Comparison of ENCODE assay signal across 8 cellular contexts in the genomic region with DNA sequence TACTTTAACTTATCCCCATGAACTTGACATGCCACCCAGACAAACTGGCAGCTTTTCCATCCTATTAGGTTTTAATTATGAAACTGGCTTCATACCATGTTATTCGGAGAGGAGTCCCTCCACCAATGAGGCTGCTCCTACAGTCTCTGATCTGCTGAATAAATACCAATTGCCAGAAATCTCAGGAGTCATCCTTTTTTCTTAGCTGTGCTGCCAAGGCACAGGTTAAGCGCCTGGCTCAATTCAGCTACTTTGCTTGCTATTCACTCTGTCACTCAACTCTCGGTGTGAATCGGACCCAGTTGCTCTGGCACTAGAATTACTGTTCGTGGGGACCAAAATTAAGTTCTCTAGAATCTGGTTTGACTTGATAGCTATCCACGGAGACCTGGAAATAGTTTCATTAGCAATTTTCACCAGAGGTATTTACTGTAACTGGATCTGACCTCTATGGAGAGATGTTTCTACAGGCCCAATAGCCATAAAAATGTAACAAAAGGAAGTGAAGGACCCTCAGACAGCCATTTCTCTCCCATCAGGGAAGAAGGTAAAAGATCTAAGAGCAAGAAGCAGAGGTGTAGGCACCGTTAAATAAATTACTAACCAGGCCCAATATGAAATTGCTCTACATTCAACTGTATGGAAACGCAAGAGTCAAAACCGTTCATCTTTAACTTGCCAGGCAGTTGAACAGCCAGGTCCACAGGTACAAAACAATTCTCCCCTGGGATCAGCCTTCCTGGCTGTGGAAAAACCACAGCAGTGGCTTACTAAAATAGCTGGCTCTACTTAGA. TPM values are rescaled to one million over a fixed set of nuclear protein-coding genes. Genes with fewer than 3 reads are reported as not detected.
DNase-seq lines count a peak whose midpoint lies in the region; ATAC-seq, FAIRE-seq and TF ChIP-seq lines count a peak whose summit lies in the region.

No MANE protein-coding gene starts in this region.

- H3K9me3 ChIP-seq in DND-41 (ENCODE audit: insufficient read depth, low read length, severe bottlenecking) (no peaks in the 10 kb centered on the region), OCI-LY1 (ENCODE audit: low read length) (no peaks in the 10 kb centered on the region)

- intact Hi-C loops in dorsolateral prefrontal cortex (cut with DNase I) = no loop called here

- no peaks in the 10 kb centered on the region for H3K9me3 Mint-ChIP-seq in osteocyte (ENCODE audit: unreplicated experiment)

- peak overlapping the region; percentile 100 for H3K27ac Mint-ChIP-seq in osteocyte (ENCODE audit: unreplicated experiment)

- no peak for TF ChIP-seq CTCF in DND-41 (IDR thresholded peaks at IDR 0.05; ENCODE audit: borderline replicate concordance, extremely low read depth, low read length, poor library complexity, severe bottlenecking)
- no peak for TF ChIP-seq CTCF in OCI-LY1 (IDR thresholded peaks at IDR 0.05; ENCODE audit: low read length)
- TF ChIP-seq CTCF in dorsolateral prefrontal cortex (IDR thresholded peaks at IDR 0.05 in 54 of 56, conservative IDR thresholded peaks at IDR 0.05 in 2 of 56; ENCODE audit: low read depth in 1 of 56, partially characterized antibody in 56 of 56) = no peak
- TF ChIP-seq CTCF in osteocyte (IDR thresholded peaks at IDR 0.05) = no peak

- peaks cover 46% of the 10 kb centered on the region for H3K36me3 ChIP-seq in DND-41 (ENCODE audit: insufficient read depth, low read length)
- H3K36me3 ChIP-seq in OCI-LY1 (ENCODE audit: insufficient read depth, low read length) = peaks cover 53% of the 10 kb centered on the region

- peak overlapping the region; percentile 12 for H3K9ac ChIP-seq in DND-41 (ENCODE audit: low read depth, low read length)
- H3K9ac ChIP-seq in OCI-LY1 (ENCODE audit: low read length) = peak overlapping the region; percentile 99

- H3K4me3 Mint-ChIP-seq in osteocyte (ENCODE audit: unreplicated experiment) = peak overlapping the region; percentile 16

- H4K20me1 ChIP-seq in DND-41 (ENCODE audit: insufficient read depth, low read length) (peaks cover 23% of the 10 kb centered on the region; the same call in 1 of the 2 replicates), OCI-LY1 (ENCODE audit: insufficient read depth, low read length) (no peaks in the 10 kb centered on the region)

- H3K27me3 ChIP-seq in DND-41 (ENCODE audit: insufficient read depth, low read length, poor library complexity) (no peaks in the 10 kb centered on the region), OCI-LY1 (ENCODE audit: insufficient read depth, low read length) (no peaks in the 10 kb centered on the region), dorsolateral prefrontal cortex (no peaks in the 10 kb centered on the region)

- H3K4me2 ChIP-seq in DND-41 (ENCODE audit: insufficient read depth, low read length) (peak overlapping the region; percentile 16; the same call in 1 of the 2 replicates), OCI-LY1 (ENCODE audit: low read length) (peak overlapping the region; percentile 86)

- no peak overlapping the region for H3K4me3 ChIP-seq in DND-41 (ENCODE audit: low read depth in 1 of 2, low read length in 2 of 2)
- H3K4me3 ChIP-seq in OCI-LY1 (ENCODE audit: low read depth, low read length, poor library complexity, severe bottlenecking) = peak overlapping the region; percentile 94
- peak overlapping the region in 29 of 59 donors; percentile 1 to 99 (median 11) for H3K4me3 ChIP-seq in dorsolateral prefrontal cortex

- no peaks in the 10 kb centered on the region for H3K27me3 Mint-ChIP-seq in osteocyte (ENCODE audit: unreplicated experiment)

- DNase-seq in DND-41 = no peak
- DNase-seq in dorsolateral prefrontal cortex = no peak
- no peak for DNase-seq in osteocyte (ENCODE audit: extremely low spot score, unreplicated experiment)
- no peak for DNase-seq in Kasumi-1 (lab: John Stamatoyannopoulos, UW)
- DNase-seq in stimulated activated CD8-positive, alpha-beta memory T cell treated with anti-CD3 and anti-CD28 coated beads, Interleukin-4, amount 100 ng/mL, for 48 hours = no peak
- no peak for DNase-seq in urothelium cell line (ENCODE audit: low spot score)

- FAIRE-seq in urothelium cell line (lab: Jason Lieb, UNC) = no peak

- H3K4me1 Mint-ChIP-seq in osteocyte (ENCODE audit: unreplicated experiment) = peaks cover 44% of the 10 kb centered on the region

- H2AFZ ChIP-seq in DND-41 (ENCODE audit: low read depth, low read length) (no peak overlapping the region), OCI-LY1 (ENCODE audit: low read length) (no peak overlapping the region)

- H3K4me1 ChIP-seq in DND-41 (ENCODE audit: insufficient read depth, low read length) (peaks cover 44% of the 10 kb centered on the region), OCI-LY1 (ENCODE audit: insufficient read depth, low read length, severe bottlenecking) (peaks cover 48% of the 10 kb centered on the region)

- ATAC-seq in DND-41 (ENCODE audit: insufficient read depth, low read depth) (no peak), GM19324 (IDR thresholded peaks at IDR 0.05; ENCODE audit: low FRiP score, unreplicated experiment) (no peak)

- H3K79me2 ChIP-seq in DND-41 (ENCODE audit: insufficient read depth, low read length) (peaks cover 89% of the 10 kb centered on the region), OCI-LY1 (ENCODE audit: insufficient read depth, low read length) (peaks cover 70% of the 10 kb centered on the region)

- H3K9me2 ChIP-seq in OCI-LY1 (ENCODE audit: low read depth, low read length) = no peaks in the 10 kb centered on the region

- H3K27ac ChIP-seq in DND-41 (ENCODE audit: low read length) = peak overlapping the region; percentile 33; the same call in 1 of the 2 replicates
- peak overlapping the region; percentile 93 for H3K27ac ChIP-seq in OCI-LY1 (ENCODE audit: low read depth, low read length, poor library complexity, severe bottlenecking)
- H3K27ac ChIP-seq in dorsolateral prefrontal cortex = peak overlapping the region; percentile 1 to 100 (median 100)

- H3F3A ChIP-seq in OCI-LY1 (ENCODE audit: insufficient read depth, low read length) = no peaks in the 10 kb centered on the region

- H3K36me3 Mint-ChIP-seq in osteocyte (ENCODE audit: unreplicated experiment) = peaks cover 17% of the 10 kb centered on the region

RNA-seq across cellular contexts. Expression of a gene that starts 5.4 kb away (rescaled TPM):
- total RNA-seq in dorsolateral prefrontal cortex (10 to 100 TPM; 28.4 to 56.1 (median 40.3) TPM), osteocyte (53.1 and 60.2 TPM in 2 replicates)

RNA-seq across cellular contexts. Expression of a gene that starts 22.5 kb away (rescaled TPM):
- total RNA-seq in dorsolateral prefrontal cortex (100 to 1,000 TPM in 2 of 120 experiments, 10 to 100 TPM in 118; 50.2 to 109 (median 75.1) TPM), osteocyte (96.6 and 110 TPM in 2 replicates)

RNA-seq across cellular contexts. Expression of a gene that starts 59.7 kb away (rescaled TPM):
- total RNA-seq in dorsolateral prefrontal cortex (100 to 1,000 TPM in 7 of 120 experiments, 10 to 100 TPM in 113; 40.1 to 114 (median 78.7) TPM), osteocyte (35.2 and 41.4 TPM in 2 replicates)

Comparison
In these comparisons a context has a peak if more than half of its experiments do, and no peak if none do; other contexts are left out.
1. H3K27ac ChIP-seq: peak in every context shown above with its lines; median percentile 100 in dorsolateral prefrontal cortex; 93 in OCI-LY1; 33 in DND-41.